ENCODE assay signal across 22 cellular contexts in genomic region chr4:182653596-182653995, GRCh38.
DNase-seq lines count a peak whose midpoint lies in the region; ATAC-seq and TF ChIP-seq lines count a peak whose summit lies in the region.
"Had no signal": no experiment of that assay in that cellular context is flagged by ENCODE, and none has a peak within 500 bp of the region (broad histone marks: within the 10 kb centered on the region; RNA-seq: fewer than 3 reads in every experiment).

No MANE protein-coding gene starts in this region.

- ATAC-seq in HG03354 (IDR thresholded peaks at IDR 0.05; ENCODE audit: poor library complexity, severe bottlenecking, unreplicated experiment) (no peak), GM21717 (IDR thresholded peaks at IDR 0.05; ENCODE audit: unreplicated experiment) (no peak), HG03378 (IDR thresholded peaks at IDR 0.05; ENCODE audit: unreplicated experiment) (no peak)
- ATAC-seq: A549, left lung had no signal

- TF ChIP-seq CTCF in AG04449 (IDR thresholded peaks at IDR 0.05; ENCODE audit: insufficient read depth, low read length, missing control alignments), result no peak

- POLR2A ChIA-PET in AG04449 (lab: Yijun Ruan, JAX), result no interaction called here

- DNase-seq in AG04449 (ENCODE audit: low read depth, low spot score) (peak; percentile 36), NCI-H69 (lab: John Stamatoyannopoulos, UW) (peak; percentile 14), dermis microvascular lymphatic vessel endothelial cell (ENCODE audit: low read depth in 2 of 2) (peak; percentile 97 to 100), lung microvascular endothelial cell (ENCODE audit: low read depth in 2 of 2) (peak; percentile 87 to 99), LoVo (ENCODE audit: low spot score) (no peak)
- DNase-seq: activated CD4-positive, alpha-beta T cell treated with anti-CD3 and anti-CD28 coated beads for 4 hours; activated CD8-positive, alpha-beta memory T cell treated with anti-CD3 and anti-CD28 coated beads for 24 hours; activated T-cell treated with anti-CD3 and anti-CD28 coated beads, Interleukin-2, amount 50 U/mL, for 24 hours; BE2C; H7; left lung; naive B cell; NCI-H1694 treated with DMSO at 0.1 percent for 48 hours; NCI-H526 treated with DMSO at 0.1 percent for 48 hours; occipital lobe; RPMI8226 had no signal

- H3K4me3 ChIP-seq in AG04449 (ENCODE audit: low read depth, low read length), result no peak overlapping the region
- H3K4me3 ChIP-seq: A549, breast epithelium, left lung, smooth muscle cell had no signal

- CTCF ChIA-PET in AG04449 (lab: Yijun Ruan, JAX), result no interaction called here
